Comparison of ENCODE assay signal across 22 cellular contexts in the genomic region with DNA sequence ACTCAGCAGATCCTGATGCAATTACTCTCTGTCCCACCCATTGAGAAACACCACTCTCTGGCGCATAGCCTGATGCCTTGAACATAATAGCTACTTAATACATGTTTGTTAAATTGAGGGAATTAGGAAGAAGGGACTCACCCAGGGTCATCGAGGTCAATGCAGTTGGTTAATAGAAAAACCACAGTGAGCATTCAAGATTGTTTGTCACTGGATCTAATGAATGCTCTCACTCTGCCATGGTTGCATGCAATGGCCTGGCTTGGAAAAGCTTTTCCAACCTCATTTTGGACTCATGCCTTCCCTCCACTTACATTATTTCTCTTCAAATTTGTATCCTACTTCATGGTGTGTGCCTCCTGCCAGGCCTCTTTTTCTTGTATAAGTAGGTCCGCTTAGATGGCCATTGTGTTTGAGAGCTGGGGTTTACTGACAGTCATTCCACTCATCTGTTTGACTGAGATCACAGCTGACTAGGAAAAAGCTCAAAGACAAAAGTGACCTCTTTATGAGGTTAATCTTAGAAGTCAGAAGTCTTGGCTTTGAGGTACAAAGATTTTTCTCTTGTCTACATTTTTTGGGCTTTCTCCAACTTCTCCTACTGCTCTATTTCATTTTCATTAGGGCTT.
"Had no signal": no experiment of that assay in that cellular context is flagged by ENCODE, and none has a peak within 500 bp of the region (broad histone marks: within the 10 kb centered on the region; RNA-seq: fewer than 3 reads in every experiment).

No MANE protein-coding gene starts in this region.

- H3K27me3 ChIP-seq: breast epithelium had no signal

- H3K27ac ChIP-seq: breast epithelium, SK-N-MC had no signal

- H3K4me1 ChIP-seq: breast epithelium had no signal

- ATAC-seq: activated T-cell treated with anti-CD3 and anti-CD28 coated beads, Interleukin-2, amount 50 U/mL, for 4 hours; activated T-helper 17 cell treated with anti-CD3 and anti-CD28 coated beads, Interleukin-2, amount 50 U/mL, for 72 hours; T-cell had no signal

- H3K9me3 ChIP-seq: breast epithelium had no signal

- DNase-seq: activated CD4-positive, alpha-beta memory T cell treated with anti-CD3 and anti-CD28 coated beads for 36 hours; activated CD4-positive, alpha-beta T cell treated with anti-CD3 and anti-CD28 coated beads, Interleukin-2, amount 10 ng/mL, durations not matched to agents 7 days and 5 days; activated CD4-positive, CD25-positive, alpha-beta regulatory T cell; activated CD8-positive, alpha-beta memory T cell treated with anti-CD3 and anti-CD28 coated beads for 24 hours; activated gamma-delta T cell; activated naive CD4-positive, alpha-beta T cell treated with anti-CD3 and anti-CD28 coated beads, Interleukin-2, amount 10 ng/mL, durations not matched to agents 7 days and 5 days; activated naive CD8-positive, alpha-beta T cell treated with anti-CD3 and anti-CD28 coated beads for 36 hours; activated T-cell treated with anti-CD3 and anti-CD28 coated beads, Interleukin-2, amount 50 U/mL, for 4 hours; MM.1S; NCI-H1105; NCI-H1436; NCI-H1694 treated with DMSO at 0.1 percent for 48 hours; NCI-H2029 treated with DMSO at 0.1 percent for 48 hours; NCI-H446; NCI-H524 treated with DMSO at 0.1 percent for 48 hours; NCI-H748 treated with DMSO at 0.1 percent for 48 hours; SIG-M5; T-cell; T1000 had no signal

- H3K4me3 ChIP-seq: breast epithelium, SK-N-MC had no signal

- H3K36me3 ChIP-seq: breast epithelium had no signal
